In the genomic region with DNA sequence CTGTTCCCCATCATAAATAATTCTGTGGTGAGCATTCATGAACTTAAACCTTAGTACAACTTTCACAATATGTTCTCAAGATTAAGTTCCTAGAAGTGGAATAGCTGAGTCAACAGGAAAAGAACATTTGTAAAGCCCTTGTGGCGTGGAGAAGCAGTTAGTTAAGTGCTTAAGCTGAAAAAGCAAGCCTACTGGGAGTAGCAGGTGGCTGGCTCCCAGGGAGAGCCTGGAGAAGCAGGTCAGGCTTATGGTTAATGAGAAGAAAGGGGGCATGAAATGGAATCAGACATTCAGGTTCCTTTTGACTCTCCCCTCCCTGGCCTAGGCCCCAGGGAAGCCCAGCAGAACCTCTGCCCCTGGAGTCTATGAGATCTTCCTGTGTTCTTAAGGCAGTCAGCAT, we compare ENCODE assay signal across 11 cellular contexts. TPM values are rescaled to one million over a fixed set of nuclear protein-coding genes. Genes with fewer than 3 reads are reported as not detected.
DNase-seq lines count a peak whose midpoint lies in the region; ATAC-seq, FAIRE-seq and TF ChIP-seq lines count a peak whose summit lies in the region.
"Had no signal": no experiment of that assay in that cellular context is flagged by ENCODE, and none has a peak within 500 bp of the region (broad histone marks: within the 10 kb centered on the region; RNA-seq: fewer than 3 reads in every experiment).

No MANE protein-coding gene starts in this region.

- no peak for TF ChIP-seq CTCF in A549 (IDR thresholded peaks at IDR 0.05)
- TF ChIP-seq CTCF in Loucy (conservative IDR thresholded peaks at IDR 0.05; ENCODE audit: low read length), result no peak
- no peak for TF ChIP-seq CTCF in GM20000 (IDR thresholded peaks at IDR 0.05; ENCODE audit: extremely low read depth, missing control alignments)
- TF ChIP-seq CTCF in SK-N-SH (IDR thresholded peaks at IDR 0.05), result no peak

- TF ChIP-seq RAD21 in A549 (conservative IDR thresholded peaks at IDR 0.05 in 1 of 2, IDR thresholded peaks at IDR 0.05 in 1 of 2) (no peak), SK-N-SH (IDR thresholded peaks at IDR 0.05; ENCODE audit: low read length) (no peak)

- H3K79me2 ChIP-seq in Loucy (ENCODE audit: insufficient read depth, low read length) (no peaks in the 10 kb centered on the region), SK-N-SH (ENCODE audit: insufficient read depth) (no peaks in the 10 kb centered on the region)

- H3K4me1 ChIP-seq in A549, result no peaks in the 10 kb centered on the region
- no peaks in the 10 kb centered on the region for H3K4me1 ChIP-seq in Loucy (ENCODE audit: insufficient read depth, low read length, poor library complexity, severe bottlenecking)
- peaks cover 0 to 54% of the 10 kb centered on the region in 2 experiments; a peak in 2 of 4 replicates for H3K4me1 ChIP-seq in SK-N-SH (ENCODE audit: control insufficient read depth in 1 of 2, insufficient read depth in 2 of 2, low read depth in 1 of 2, low read length in 1 of 2)
- H3K4me1 ChIP-seq: foreskin keratinocyte had no signal

- no peak overlapping the region for H3K9ac ChIP-seq in Loucy (ENCODE audit: low read depth, low read length, poor library complexity, severe bottlenecking)
- H3K9ac ChIP-seq in SK-N-SH, result no peak overlapping the region

- H3K36me3 ChIP-seq in Loucy (ENCODE audit: insufficient read depth, low read length) (no peaks in the 10 kb centered on the region), SK-N-SH (replicated peaks in 1 of 2; ENCODE audit: control insufficient read depth in 1 of 2, insufficient read depth in 2 of 2, low read length in 1 of 2) (no peaks in the 10 kb centered on the region)

- POLR2A ChIA-PET in A549 (lab: Yijun Ruan, JAX) (no interaction called here), SK-N-SH (lab: Yijun Ruan, JAX) (no interaction called here)

- H3K4me2 ChIP-seq in A549, result no peak overlapping the region
- no peak overlapping the region for H3K4me2 ChIP-seq in Loucy (ENCODE audit: low read depth, low read length, poor library complexity, severe bottlenecking)
- H3K4me2 ChIP-seq in SK-N-SH, result no peak overlapping the region

- H3K4me3 ChIP-seq in A549 (no peak overlapping the region), Loucy (ENCODE audit: low read length, poor library complexity, severe bottlenecking) (no peak overlapping the region), SK-N-SH (ENCODE audit: low read depth in 2 of 2, low read length in 1 of 2) (no peak overlapping the region)

- CTCF ChIA-PET in A549 (lab: Yijun Ruan, JAX), result interaction anchor here (1.2 kb wide), 1 partner anchor 84 kb away, joined by 3 read pairs; no protein-coding TSS in a partner anchor
- CTCF ChIA-PET in SK-N-SH (lab: Yijun Ruan, JAX), result interaction anchor here (1.2 to 1.8 kb wide), 3 partner anchors 34 to 327 kb away, joined by 3 to 4 read pairs (median 3); no protein-coding TSS in a partner anchor

- 4% methylated on average over 1 of the region's 1 CpG for WGBS in A549 (ENCODE audit: missing lambda C conversion rate)
- 10% methylated on average over 1 of the region's 1 CpG for WGBS in SK-N-SH (ENCODE audit: low lambda C conversion rate)

- no peak for FAIRE-seq in A549 (lab: Jason Lieb, UNC)

- TF ChIP-seq POLR2A in A549 (IDR thresholded peaks at IDR 0.05; ENCODE audit: low read length), result no peak

- DNase-seq in A549 (ENCODE audit: low read depth in 1 of 2, low spot score in 1 of 2) (no peak), amniotic epithelial cell (ENCODE audit: low read depth) (peak; percentile 81), iris pigment epithelial cell (ENCODE audit: low read depth) (peak; percentile 67), GM20000 (ENCODE audit: low spot score) (no peak), kidney tubule cell (ENCODE audit: low spot score) (no peak), SK-N-SH (no peak)
- DNase-seq: activated naive CD4-positive, alpha-beta T cell treated with Interleukin-2 at 50 U/mL for 16 hours had no signal

- H3K27me3 ChIP-seq in Loucy (ENCODE audit: insufficient read depth, low read length, poor library complexity, severe bottlenecking) (no peaks in the 10 kb centered on the region), SK-N-SH (ENCODE audit: insufficient read depth) (no peaks in the 10 kb centered on the region)
- H3K27me3 ChIP-seq: foreskin keratinocyte had no signal

- H3K27ac ChIP-seq in A549, result no peak overlapping the region
- no peak overlapping the region for H3K27ac ChIP-seq in SK-N-SH (ENCODE audit: low read depth in 2 of 2, low read length in 1 of 2)
- H3K27ac ChIP-seq: foreskin keratinocyte had no signal

- ATAC-seq in A549 (no peak), HG03457 (IDR thresholded peaks at IDR 0.05; ENCODE audit: unreplicated experiment) (no peak)
- ATAC-seq: foreskin keratinocyte, SK-N-SH treated with all-trans-retinoic acid at 6 μM for 48 hours had no signal

- TF ChIP-seq EP300 in A549 (IDR thresholded peaks at IDR 0.05) (no peak), SK-N-SH (IDR thresholded peaks at IDR 0.05; ENCODE audit: borderline replicate concordance in 1 of 2, low read depth in 1 of 2, low read length in 1 of 2) (no peak)

- H3F3A ChIP-seq in Loucy (ENCODE audit: low read depth), result no peaks in the 10 kb centered on the region
- no peaks in the 10 kb centered on the region for H3F3A ChIP-seq in SK-N-SH (replicated peaks; ENCODE audit: insufficient read depth)

- no peaks in the 10 kb centered on the region for H3K9me3 ChIP-seq in A549
- no peaks in the 10 kb centered on the region for H3K9me3 ChIP-seq in Loucy (ENCODE audit: insufficient read depth, low read depth, low read length)
- H3K9me3 ChIP-seq in SK-N-SH, result no peaks in the 10 kb centered on the region

- H3K9me2 ChIP-seq in Loucy (replicated peaks; ENCODE audit: low read depth, low read length), result no peaks in the 10 kb centered on the region
- no peaks in the 10 kb centered on the region for H3K9me2 ChIP-seq in SK-N-SH

- no peaks in the 10 kb centered on the region for H4K20me1 ChIP-seq in Loucy (ENCODE audit: insufficient read depth, low read length, poor library complexity, severe bottlenecking)
- no peaks in the 10 kb centered on the region for H4K20me1 ChIP-seq in SK-N-SH (ENCODE audit: insufficient read depth)

- 0 out of 2 replicates have a peak overlapping the region, but pooled peaks have one; percentile 4 for H2AFZ ChIP-seq in Loucy (ENCODE audit: low read length)
- no peak overlapping the region for H2AFZ ChIP-seq in SK-N-SH (ENCODE audit: low read depth)

TF ChIP-seq in SK-N-SH, 30 proteins besides CTCF, POLR2A, EP300 and RAD21 (continues in another document):
- no peak for TF ChIP-seq REST (IDR thresholded peaks at IDR 0.05; ENCODE audit: low read depth, low read length)
- TF ChIP-seq NFIC (IDR thresholded peaks at IDR 0.05; ENCODE audit: borderline replicate concordance), result no peak
- no peak for TF ChIP-seq FOSL2 (IDR thresholded peaks at IDR 0.05; ENCODE audit: borderline replicate concordance, low read depth)
- TF ChIP-seq NRF1 (IDR thresholded peaks at IDR 0.05; ENCODE audit: low read depth, low read length), result no peak
- no peak for TF ChIP-seq FOXJ3 (CRISPR knock-in tag; IDR thresholded peaks at IDR 0.05)
- no peak for TF ChIP-seq GABPA (IDR thresholded peaks at IDR 0.05; ENCODE audit: low read depth)
- no peak for TF ChIP-seq RXRA (IDR thresholded peaks at IDR 0.05; ENCODE audit: borderline replicate concordance, low read depth)
- TF ChIP-seq TAF1 (IDR thresholded peaks at IDR 0.05; ENCODE audit: borderline replicate concordance, low read depth, low read length), result no peak

RNA-seq across cellular contexts. Expression of gene VSTM4, which starts 35.3 kb away (rescaled TPM):
- polyA plus RNA-seq in A549 (2011; rRNA removed) (0.18 and 0.21 TPM in 2 replicates), A549 (2017; fragmentation: RNase III; extraction: RNeasy Plus Mini Kit Qiagen cat#74134 plus additional on column Dnase treatment) (0.22 to 0.53 TPM (median 0.41 TPM) in 3 replicates), SK-N-SH (2012; rRNA removed) (0.39 TPM in 2 replicates)
- polyA plus RNA-seq in A549 (2012; cell fraction: cytosol; rRNA removed), result 0.11 and 0.13 TPM in 2 replicates
- 0.07 and 0.17 TPM in 2 replicates for polyA plus RNA-seq in A549 (2012; cell fraction: nucleus; rRNA removed)
- polyA minus RNA-seq in A549 (2011; rRNA and poly(A)+ RNA removed), result 0.04 and 0.15 TPM in 2 replicates
- 0.36 and 0.63 TPM in 2 replicates for polyA plus RNA-seq in SK-N-SH (2012; cell fraction: cytosol; rRNA removed)
- 0.22 and 0.39 TPM in 2 replicates for polyA plus RNA-seq in SK-N-SH (2012; cell fraction: nucleus; rRNA removed)
- polyA plus RNA-seq: foreskin keratinocyte had no signal

RNA-seq across cellular contexts. Expression of gene FAM170B, which starts 53.8 kb away (rescaled TPM):
- polyA plus RNA-seq in A549 (2011; rRNA removed) (not detected in 2 replicates), A549 (2017; fragmentation: RNase III; extraction: RNeasy Plus Mini Kit Qiagen cat#74134 plus additional on column Dnase treatment) (not detected in 3 replicates), SK-N-SH (2012; rRNA removed) (not detected in 2 replicates)
- polyA plus RNA-seq in A549 (2012; cell fraction: cytosol; rRNA removed), result not detected in 2 replicates
- polyA plus RNA-seq in A549 (2012; cell fraction: nucleus; rRNA removed), result not detected in 2 replicates
- polyA minus RNA-seq in A549 (2011; rRNA and poly(A)+ RNA removed), result not detected in 2 replicates
- polyA plus RNA-seq in SK-N-SH (2012; cell fraction: cytosol; rRNA removed), result not detected in 2 replicates
- not detected in 2 replicates for polyA plus RNA-seq in SK-N-SH (2012; cell fraction: nucleus; rRNA removed)
- polyA plus RNA-seq: foreskin keratinocyte had no signal

Comparison
In these comparisons a context has a peak if more than half of its experiments do, and no peak if none do; other contexts are left out.
1. DNase-seq: peak in amniotic epithelial cell (single experiment) and iris pigment epithelial cell (single experiment); none in A549 (0 of 2), GM20000 (single experiment), kidney tubule cell (single experiment) and SK-N-SH (single experiment).